In the genomic region with DNA sequence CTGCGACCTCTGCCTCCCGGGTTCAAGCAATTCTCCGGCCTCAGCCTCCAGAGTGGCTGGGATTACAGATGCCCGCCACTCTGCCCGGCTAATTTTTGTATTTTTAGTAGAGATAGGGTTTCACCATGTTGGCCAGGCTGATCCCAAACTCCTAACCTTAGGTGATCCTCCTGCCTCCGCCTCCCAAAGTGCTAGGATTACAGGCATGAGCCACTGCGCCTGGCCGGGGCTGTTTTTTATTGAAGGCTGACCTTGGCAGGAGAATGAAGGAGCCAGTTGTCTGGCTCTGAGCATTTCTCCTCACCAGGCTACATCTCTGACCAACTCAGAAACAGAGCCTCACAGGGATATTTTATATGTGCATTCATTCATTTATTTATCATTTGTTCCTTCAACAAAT, we compare ENCODE assay signal across 18 cellular contexts. TPM values are rescaled to one million over a fixed set of nuclear protein-coding genes. Genes with fewer than 3 reads are reported as not detected.
DNase-seq lines count a peak whose midpoint lies in the region; TF ChIP-seq lines count a peak whose summit lies in the region.
"Had no signal": no experiment of that assay in that cellular context is flagged by ENCODE, and none has a peak within 500 bp of the region (broad histone marks: within the 10 kb centered on the region; RNA-seq: fewer than 3 reads in every experiment).

No MANE protein-coding gene starts in this region.

- H3K36me3 ChIP-seq in PC-9 (ENCODE audit: low read depth), result no peaks in the 10 kb centered on the region
- no peaks in the 10 kb centered on the region for H3K36me3 ChIP-seq in hepatocyte (replicated peaks; ENCODE audit: insufficient read depth, low read depth)
- H3K36me3 ChIP-seq in transverse colon, result no peaks in the 10 kb centered on the region

- no peak overlapping the region for H3K27ac ChIP-seq in PC-9
- peak overlapping the region; percentile 93 for H3K27ac ChIP-seq in VCaP
- H3K27ac ChIP-seq in hepatocyte, result peak overlapping the region; percentile 94
- H3K27ac ChIP-seq in transverse colon, result peak overlapping the region; percentile 84 to 92 (median 90)

- H2AFZ ChIP-seq in PC-9 (no peak overlapping the region), hepatocyte (no peak overlapping the region)

- no peak overlapping the region for H3K4me3 ChIP-seq in PC-9
- no peak overlapping the region for H3K4me3 ChIP-seq in hepatocyte
- peak overlapping the region in 1 of 4 donors; percentile 69 for H3K4me3 ChIP-seq in transverse colon

- TF ChIP-seq EP300 in transverse colon (IDR thresholded peaks at IDR 0.05; ENCODE audit: low read depth), result no peak

- H3K4me2 ChIP-seq in PC-9, result peak overlapping the region; percentile 80; the same call in 1 of the 2 replicates
- peak overlapping the region; percentile 99 for H3K4me2 ChIP-seq in hepatocyte

- H3K9me2 ChIP-seq in PC-9 (ENCODE audit: insufficient read depth) (no peaks in the 10 kb centered on the region), hepatocyte (replicated peaks; ENCODE audit: insufficient read depth) (no peaks in the 10 kb centered on the region)

- H4K20me1 ChIP-seq in PC-9 (ENCODE audit: insufficient read depth), result no peaks in the 10 kb centered on the region
- no peaks in the 10 kb centered on the region for H4K20me1 ChIP-seq in hepatocyte (ENCODE audit: insufficient read depth, poor library complexity, severe bottlenecking)

- H3K9me3 ChIP-seq in PC-9 (ENCODE audit: insufficient read depth, low read depth) (no peaks in the 10 kb centered on the region), hepatocyte (ENCODE audit: low read depth) (no peaks in the 10 kb centered on the region), transverse colon (no peaks in the 10 kb centered on the region)

- in situ Hi-C loops in transverse colon (cut with MboI; ENCODE audit: low pct_ligation_motif_present in 1 of 4, low pct_unique_long_range_greater_than_20kb in 1 of 4, low sequenced_read_pairs in 3 of 4), result loop anchor here in 1 of 4 donors (10.0 kb wide), 1 partner anchor 90 kb away; no protein-coding TSS in a partner anchor

- TF ChIP-seq CTCF in PC-9 (conservative IDR thresholded peaks at IDR 0.05) (no peak), VCaP (conservative IDR thresholded peaks at IDR 0.05) (no peak), hepatocyte (IDR thresholded peaks at IDR 0.05; ENCODE audit: poor library complexity) (no peak), transverse colon (IDR thresholded peaks at IDR 0.05) (no peak)

- no TSS peak for BruUV-seq in PC-9 (replicated peaks; lab: Mats Ljungman, UMichigan)

- H3F3A ChIP-seq in PC-9 (ENCODE audit: insufficient read depth, low read depth), result peaks cover 21% of the 10 kb centered on the region

- H3K27me3 ChIP-seq in PC-9 (ENCODE audit: insufficient read depth, low read depth) (no peaks in the 10 kb centered on the region), hepatocyte (no peaks in the 10 kb centered on the region), transverse colon (peaks cover 8% of the 10 kb centered on the region)

- no peak for TF ChIP-seq POLR2A in transverse colon (IDR thresholded peaks at IDR 0.05)

- H3K4me1 ChIP-seq in PC-9 (replicated peaks; ENCODE audit: insufficient read depth) (peaks cover 33% of the 10 kb centered on the region), hepatocyte (ENCODE audit: insufficient read depth) (peaks cover 12% of the 10 kb centered on the region), transverse colon (peaks cover 0 to 39% (median 26%) of the 10 kb centered on the region in 4 donors)

- POLR2A ChIA-PET in PC-9 (lab: Charles Lee; ENCODE audit: unreplicated experiment), result no interaction called here

- CTCF ChIA-PET in PC-9 (lab: Charles Lee), result no interaction called here

- WGBS in hepatocyte (ENCODE audit: low lambda C conversion rate, missing lambda C conversion rate), result 70% methylated on average over 8 of the region's 8 CpGs
- WGBS in transverse colon (ENCODE audit: low coverage in 1 of 2), 2 donors, result 89 to 90% methylated on average over 8 of the region's 8 CpGs

- no peak for DNase-seq in PC-9
- DNase-seq in hepatocyte (ENCODE audit: low spot score), result no peak
- no peak for DNase-seq in transverse colon
- no peak for DNase-seq in NCI-H82 treated with DMSO at 0.1 percent for 48 hours (lab: John Stamatoyannopoulos, UW; ENCODE audit: unreplicated experiment)
- no peak for DNase-seq in NCI-H748 (lab: John Stamatoyannopoulos, UW; ENCODE audit: unreplicated experiment)
- DNase-seq in AG20443 (ENCODE audit: low spot score), result no peak
- DNase-seq: HFFc6; NCI-H1048; NCI-H1436 treated with DMSO at 0.1 percent for 48 hours; NCI-H2029 treated with DMSO at 0.1 percent for 48 hours; NCI-H2171 treated with DMSO at 0.1 percent for 48 hours; NCI-H446; NK-92 treated with Interleukin-12 subunit alpha and Interleukin-12 subunit beta, amount 100 ng/mL, for 24 hours had no signal

- peaks cover 58% of the 10 kb centered on the region for H3K79me2 ChIP-seq in PC-9 (ENCODE audit: low read depth)
- H3K79me2 ChIP-seq in hepatocyte, result peaks cover 55% of the 10 kb centered on the region

- intact Hi-C loops in PC-9 (cut with micrococcal nuclease; ENCODE audit: unreplicated experiment) (no loop called here), transverse colon (cut with DNase I; ENCODE audit: low total_unique reads) (no loop called here)

RNA-seq across cellular contexts. Expression of a gene that starts 2.3 kb away (rescaled TPM):
- total RNA-seq in PC-9 (2021), result 44.3 and 47.7 TPM in 2 replicates
- total RNA-seq in hepatocyte, result 24.1 and 26.5 TPM in 2 replicates
- 7.0 and 8.1 TPM in 2 replicates for polyA plus RNA-seq in hepatocyte
- 100 to 1,000 TPM in 3 of 4 donors, 10 to 100 TPM in 1; 83.1 to 162 (median 105) TPM for total RNA-seq in transverse colon
- polyA plus RNA-seq: CD14-positive monocyte had no signal

RNA-seq across cellular contexts. Expression of a gene that starts 8.4 kb away (rescaled TPM):
- total RNA-seq in PC-9 (2021) (not detected in 2 replicates), hepatocyte (not detected in 2 replicates), transverse colon (not detected)
- not detected in 2 replicates for polyA plus RNA-seq in hepatocyte
- total RNA-seq: H4, HFFc6, M059J, RPMI7951 had no signal
- polyA plus RNA-seq: CD14-positive monocyte had no signal
